Comparison of ENCODE assay signal across 8 cellular contexts in the genomic region with DNA sequence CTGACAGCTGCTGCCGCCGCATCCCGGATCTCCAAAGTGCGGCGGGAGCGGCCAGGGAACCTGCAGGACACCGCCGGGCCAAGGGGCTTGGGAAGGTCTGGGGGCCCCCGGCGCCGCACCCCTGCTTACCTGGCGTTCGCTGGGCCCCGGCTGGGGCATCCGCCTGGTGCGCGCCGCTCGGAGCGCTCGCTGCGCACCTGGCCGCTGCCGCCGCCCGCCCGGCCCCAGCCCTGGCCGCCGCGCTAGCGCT.
DNase-seq lines count a peak whose midpoint lies in the region; ATAC-seq and TF ChIP-seq lines count a peak whose summit lies in the region.

No MANE protein-coding gene starts in this region.

- ATAC-seq in GM19455 (IDR thresholded peaks at IDR 0.05; ENCODE audit: unreplicated experiment): peak; percentile 66
- no peak for ATAC-seq in stimulated activated naive B cell treated with anti-CD40 and anti-IgM and Interleukin-4, amounts not matched to agents 10 μg/mL and 1 μg/mL and 100 μg/mL, for 72 hours (replicated peaks)

- H3K27ac Mint-ChIP-seq in stimulated activated naive B cell treated with anti-CD40 and anti-IgM and Interleukin-4, amounts not matched to agents 10 μg/mL and 1 μg/mL and 100 μg/mL, for 72 hours: no peak overlapping the region

- H3K4me3 ChIP-seq in iPS-15b (ENCODE audit: low read depth, low read length): peak overlapping the region; percentile 80

- no peaks in the 10 kb centered on the region for H3K36me3 Mint-ChIP-seq in stimulated activated naive B cell treated with anti-CD40 and anti-IgM and Interleukin-4, amounts not matched to agents 10 μg/mL and 1 μg/mL and 100 μg/mL, for 72 hours

- no peak for TF ChIP-seq CTCF in RWPE1 (conservative IDR thresholded peaks at IDR 0.05; ENCODE audit: low read depth)

- H3K9me3 ChIP-seq in iPS-15b (ENCODE audit: control insufficient read depth, insufficient read depth, low read length): no peaks in the 10 kb centered on the region

- H3K9me3 Mint-ChIP-seq in stimulated activated naive B cell treated with anti-CD40 and anti-IgM and Interleukin-4, amounts not matched to agents 10 μg/mL and 1 μg/mL and 100 μg/mL, for 72 hours: no peaks in the 10 kb centered on the region

- H3K36me3 ChIP-seq in iPS-15b (ENCODE audit: control insufficient read depth, insufficient read depth, low read length): no peaks in the 10 kb centered on the region

- peaks cover 56% of the 10 kb centered on the region for H3K27me3 ChIP-seq in iPS-15b (ENCODE audit: control insufficient read depth, insufficient read depth, low read length)

- POLR2A ChIA-PET in RWPE1 (lab: Yijun Ruan, JAX; ENCODE audit: low non-redundant PET): no interaction called here

- CTCF ChIA-PET in RWPE1 (lab: Yijun Ruan, JAX): no interaction called here

- peak overlapping the region; percentile 58 for H3K27ac ChIP-seq in RWPE1

- DNase-seq in RWPE1 (ENCODE audit: low spot score) (no peak), HUDEP-2 (lab: John Stamatoyannopoulos, UW; ENCODE audit: unreplicated experiment in 76 of 76) (no peak), HPDE6-E6E7 (ENCODE audit: extremely low spot score) (no peak)
- DNase-seq in stimulated activated naive B cell treated with anti-CD40 and anti-IgM and Interleukin-4, amounts not matched to agents 10 μg/mL and 1 μg/mL and 100 μg/mL, for 72 hours: no peak
- DNase-seq in activated naive CD4-positive, alpha-beta T cell (lab: John Stamatoyannopoulos, UW): no peak
- no peak for DNase-seq in activated T-cell treated with anti-CD3 and anti-CD28 coated beads, Interleukin-2, amount 50 U/mL, for 48 hours

- peak overlapping the region; percentile 85 to 88 for H3K4me3 Mint-ChIP-seq in stimulated activated naive B cell treated with anti-CD40 and anti-IgM and Interleukin-4, amounts not matched to agents 10 μg/mL and 1 μg/mL and 100 μg/mL, for 72 hours

- no peak overlapping the region for H3K9ac ChIP-seq in iPS-15b (ENCODE audit: low read depth, low read length)

- H3K4me1 Mint-ChIP-seq in stimulated activated naive B cell treated with anti-CD40 and anti-IgM and Interleukin-4, amounts not matched to agents 10 μg/mL and 1 μg/mL and 100 μg/mL, for 72 hours: peaks cover 13 to 17% of the 10 kb centered on the region in 2 donors

- H3K27me3 Mint-ChIP-seq in stimulated activated naive B cell treated with anti-CD40 and anti-IgM and Interleukin-4, amounts not matched to agents 10 μg/mL and 1 μg/mL and 100 μg/mL, for 72 hours: peaks cover 25 to 36% of the 10 kb centered on the region in 2 donors

- no peaks in the 10 kb centered on the region for H3K4me1 ChIP-seq in iPS-15b (ENCODE audit: control insufficient read depth, insufficient read depth, low read length)
